Comparison of ENCODE assay signal across 7 cellular contexts in genomic region chr14:59484611-59485174, GRCh38. TPM values are rescaled to one million over a fixed set of nuclear protein-coding genes. Genes with fewer than 3 reads are reported as not detected.
A peak's percentile ranks its signal among the peaks of the same experiment; 100 is the strongest.
DNase-seq lines count a peak whose midpoint lies in the region; ATAC-seq and TF ChIP-seq lines count a peak whose summit lies in the region.

No MANE protein-coding gene starts in this region.

- peak overlapping the region; percentile 98 for H3K4me3 Mint-ChIP-seq in GM23338

- ATAC-seq in GM18502 (IDR thresholded peaks at IDR 0.05; ENCODE audit: poor library complexity, unreplicated experiment) (peak; percentile 57), GM23338 (peak; percentile 70)

- no peaks in the 10 kb centered on the region for H3K9me2 ChIP-seq in GM23338 (ENCODE audit: insufficient read depth)

- H3F3A ChIP-seq in GM23338 (replicated peaks; ENCODE audit: low read depth): no peaks in the 10 kb centered on the region

- peaks cover 51% of the 10 kb centered on the region for H3K79me2 ChIP-seq in GM23338 (replicated peaks; ENCODE audit: insufficient read depth)

- peak overlapping the region; percentile 75 for H3K4me2 ChIP-seq in GM23338

- peaks cover 9% of the 10 kb centered on the region for H3K4me1 ChIP-seq in GM23338 (ENCODE audit: insufficient read depth)
- H3K4me1 ChIP-seq in ascending aorta: peaks cover 5 to 20% of the 10 kb centered on the region in 2 donors
- peaks cover 48% of the 10 kb centered on the region for H3K4me1 ChIP-seq in suprapubic skin

- H3K36me3 Mint-ChIP-seq in GM23338 (ENCODE audit: low read depth): peaks cover 20% of the 10 kb centered on the region

- H3K27me3 ChIP-seq in GM23338 (ENCODE audit: insufficient read depth) (no peaks in the 10 kb centered on the region; the same call in 1 of the 2 replicates), ascending aorta (no peaks in the 10 kb centered on the region), kidney epithelial cell (ENCODE audit: control insufficient read depth, insufficient read depth, low read length) (no peaks in the 10 kb centered on the region), suprapubic skin (no peaks in the 10 kb centered on the region)

- TF ChIP-seq EP300 in suprapubic skin (IDR thresholded peaks at IDR 0.05): no peak

- peak overlapping the region; percentile 97 for H3K27ac Mint-ChIP-seq in GM23338

- H3K36me3 ChIP-seq in GM23338 (ENCODE audit: insufficient read depth) (peaks cover 16% of the 10 kb centered on the region; the same call in 1 of the 2 replicates), ascending aorta (peaks cover 10 to 15% of the 10 kb centered on the region in 2 donors), kidney epithelial cell (ENCODE audit: control insufficient read depth, insufficient read depth, low read length) (no peaks in the 10 kb centered on the region), suprapubic skin (peaks cover 20% of the 10 kb centered on the region)

- TF ChIP-seq CTCF in GM23338 (conservative IDR thresholded peaks at IDR 0.05; ENCODE audit: low read depth in 2 of 2) (no peak), ascending aorta (IDR thresholded peaks at IDR 0.05) (no peak), kidney epithelial cell (IDR thresholded peaks at IDR 0.05; ENCODE audit: insufficient read depth, low read length, poor library complexity, severe bottlenecking) (no peak), suprapubic skin (IDR thresholded peaks at IDR 0.05) (no peak)

- intact Hi-C loops in ascending aorta (cut with DNase I): loop anchor here (1.0 to 10.0 kb wide), 6 partner anchors 19 to 1800 kb away; partner anchors contain the start of genes DACT1, GPR135, PCNX4 and PPM1A

- peak in 1 of 2 donors; percentile 6 for TF ChIP-seq POLR2A in suprapubic skin (IDR thresholded peaks at IDR 0.05)

- peaks cover 2% of the 10 kb centered on the region for H3K27me3 Mint-ChIP-seq in GM23338 (ENCODE audit: insufficient read depth, low read depth, poor library complexity)

- H3K27ac ChIP-seq in GM23338 (ENCODE audit: low read depth) (peak overlapping the region; percentile 81), ascending aorta (peak overlapping the region; percentile 85 to 96), suprapubic skin (peak overlapping the region; percentile 94)

- H3K9me3 ChIP-seq in ascending aorta (no peaks in the 10 kb centered on the region), suprapubic skin (no peaks in the 10 kb centered on the region)

- H3K4me1 Mint-ChIP-seq in GM23338: peaks cover 21% of the 10 kb centered on the region

- peak overlapping the region; percentile 80 for H3K4me3 ChIP-seq in GM23338
- peak overlapping the region; percentile 76 to 96 for H3K4me3 ChIP-seq in ascending aorta
- peak overlapping the region; percentile 83 for H3K4me3 ChIP-seq in kidney epithelial cell (ENCODE audit: low read depth, low read length)
- H3K4me3 ChIP-seq in suprapubic skin: peak overlapping the region; percentile 85

- H3K9me3 Mint-ChIP-seq in GM23338: no peaks in the 10 kb centered on the region

- H2AFZ ChIP-seq in GM23338: peak overlapping the region; percentile 78; the same call in 1 of the 2 replicates

- 0% methylated on average over 13 of the region's 35 CpGs for WGBS in suprapubic skin

- peaks cover 12% of the 10 kb centered on the region; the same call in 1 of the 2 replicates for H4K20me1 ChIP-seq in GM23338 (replicated peaks; ENCODE audit: insufficient read depth)

- DNase-seq in GM23338 (ENCODE audit: low spot score) (no peak), Kasumi-1 (lab: John Stamatoyannopoulos, UW) (peak; percentile 52 to 53), ascending aorta (ENCODE audit: low spot score in 2 of 2) (no peak), kidney epithelial cell (ENCODE audit: low read depth) (no peak), suprapubic skin (ENCODE audit: low spot score in 2 of 2) (no peak), NCI-H748 treated with DMSO at 0.1 percent for 48 hours (lab: John Stamatoyannopoulos, UW) (no peak)

TF ChIP-seq in GM23338, 12 proteins besides CTCF, POLR2A, EP300 and RAD21:
- no peak for TF ChIP-seq ETS1 (IDR thresholded peaks at IDR 0.05)
- TF ChIP-seq CREB1 (CRISPR knock-in tag; IDR thresholded peaks at IDR 0.05; ENCODE audit: low read depth): no peak
- no peak for TF ChIP-seq EZH2 (IDR thresholded peaks at IDR 0.05; ENCODE audit: low read depth, unreplicated experiment)
- no peak for TF ChIP-seq ZNF114 (CRISPR knock-in tag; IDR thresholded peaks at IDR 0.05)
- no peak for TF ChIP-seq ZNF462 (CRISPR knock-in tag; IDR thresholded peaks at IDR 0.05)
TF ChIP-seq in GM23338: peak in this region for 0.

RNA-seq across cellular contexts. Expression of gene JKAMP, which starts 0.4 kb away (rescaled TPM):
- 66.8 and 83.1 TPM in 2 replicates for total RNA-seq in GM23338 (2014; rRNA removed; shearing (Covaris generic))
- 26.0 and 31.6 TPM in 2 replicates for polyA plus RNA-seq in GM23338 (2016; fragmentation: Nextera tagmentation; extraction: Ambion mirVana)
- total RNA-seq in ascending aorta (28.2 TPM), kidney epithelial cell (56.9 and 66.7 TPM in 2 replicates), suprapubic skin (10 to 100 TPM; 49.8 to 56.7 (median 53.5) TPM)

RNA-seq across cellular contexts. Expression of gene L3HYPDH, which starts 0.5 kb away (rescaled TPM):
- total RNA-seq in GM23338 (2014; rRNA removed; shearing (Covaris generic)): 24.8 and 24.9 TPM in 2 replicates
- polyA plus RNA-seq in GM23338 (2016; fragmentation: Nextera tagmentation; extraction: Ambion mirVana): 15.6 and 18.6 TPM in 2 replicates
- total RNA-seq in ascending aorta (35.0 TPM), kidney epithelial cell (21.1 and 31.0 TPM in 2 replicates), suprapubic skin (10 to 100 TPM; 15.3 to 59.1 (median 23.3) TPM)

RNA-seq across cellular contexts. Expression of gene GPR135, which starts 19.5 kb away (rescaled TPM):
- 0.93 and 2.2 TPM in 2 replicates for total RNA-seq in GM23338 (2014; rRNA removed; shearing (Covaris generic))
- polyA plus RNA-seq in GM23338 (2016; fragmentation: Nextera tagmentation; extraction: Ambion mirVana): 0.23 and 0.47 TPM in 2 replicates
- total RNA-seq in ascending aorta (4.7 TPM), kidney epithelial cell (0.71 and 1.9 TPM in 2 replicates), suprapubic skin (1 to 10 TPM; 1.3 to 5.9 (median 2.4) TPM)

Comparison
In these comparisons a context has a peak if more than half of its experiments do, and no peak if none do; other contexts are left out.
1. DNase-seq: peak in Kasumi-1 (2 of 2); none in GM23338 (single experiment), ascending aorta (0 of 2), kidney epithelial cell (single experiment), suprapubic skin (0 of 2) and NCI-H748 treated with DMSO at 0.1 percent for 48 hours (single experiment).
2. Peak in every context shown above with its lines, with median percentiles within 50 percentile points of each other: H3K27ac ChIP-seq and H3K4me3 ChIP-seq.